In the genomic region with DNA sequence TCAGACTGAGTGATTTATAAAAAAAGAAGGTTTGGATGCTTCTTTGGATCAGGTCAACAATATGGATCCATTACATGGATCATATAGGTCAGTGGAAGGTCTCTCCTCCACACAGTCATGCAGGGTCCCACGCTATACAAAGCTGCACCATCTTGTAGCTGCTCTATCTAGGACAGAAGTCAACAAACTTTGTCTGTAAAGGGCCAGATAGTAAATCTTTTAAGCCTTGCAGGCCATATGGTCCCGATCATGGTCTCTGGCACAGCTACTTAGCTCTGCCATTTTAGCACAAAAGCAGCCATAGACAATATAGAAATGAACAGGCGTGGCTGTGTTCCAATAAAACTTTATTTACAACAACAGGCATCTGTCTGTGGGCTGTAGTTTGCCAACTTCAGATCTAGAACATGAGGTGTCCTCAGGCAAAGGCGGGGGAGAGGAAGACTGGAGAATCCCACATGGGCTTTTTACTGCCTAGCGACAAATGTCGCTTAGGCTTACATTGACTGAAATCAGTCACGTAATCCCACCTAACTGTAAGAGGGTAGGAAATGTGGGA, we compare ENCODE assay signal across 22 cellular contexts. TPM values are rescaled to one million over a fixed set of nuclear protein-coding genes. Genes with fewer than 3 reads are reported as not detected.
"Had no signal": no experiment of that assay in that cellular context is flagged by ENCODE, and none has a peak within 500 bp of the region (broad histone marks: within the 10 kb centered on the region; RNA-seq: fewer than 3 reads in every experiment).

No MANE protein-coding gene starts in this region.

- DNase-seq: Kasumi-1, MM.1S, NCI-H1092 treated with DMSO at 0.1 percent for 48 hours, NCI-H1436, NCI-H187, NCI-H2029, NCI-H2081 treated with DMSO at 0.1 percent for 48 hours, NCI-H2171, NCI-H226, NCI-H510A treated with DMSO at 0.1 percent for 48 hours, NCI-H526, PC-3, SHP77, SK-N-SH, SW 1271 had no signal

- H3K9me3 ChIP-seq: SK-N-SH had no signal

- H3K27ac ChIP-seq: HL-60, KMS-11, RWPE1 had no signal

- H3K4me2 ChIP-seq: KMS-11, SK-N-SH had no signal

- ATAC-seq: Panc1, PC-3 had no signal

- H3K9me2 ChIP-seq: SK-N-SH had no signal

- H3K9ac ChIP-seq: KMS-11, SK-N-SH had no signal

- FAIRE-seq: HTR-8/SVneo had no signal

RNA-seq across cellular contexts. Expression of gene TMEM233, which starts 36.7 kb away (rescaled TPM):
- total RNA-seq: M059J, OCI-LY7, PC-3 had no signal
